Comparison of ENCODE assay signal across 21 cellular contexts in genomic region chr5:6452622-6453504, GRCh38. TPM values are rescaled to one million over a fixed set of nuclear protein-coding genes. Genes with fewer than 3 reads are reported as not detected.
DNase-seq lines count a peak whose midpoint lies in the region; ATAC-seq, FAIRE-seq and TF ChIP-seq lines count a peak whose summit lies in the region.
"Had no signal": no experiment of that assay in that cellular context is flagged by ENCODE, and none has a peak within 500 bp of the region (broad histone marks: within the 10 kb centered on the region; RNA-seq: fewer than 3 reads in every experiment).

No MANE protein-coding gene starts in this region.

- H3K36me3 ChIP-seq in ascending aorta = no peaks in the 10 kb centered on the region
- H3K36me3 ChIP-seq in neural cell (ENCODE audit: insufficient read depth, low read length) = no peaks in the 10 kb centered on the region

- H2AFZ ChIP-seq in neural cell (ENCODE audit: low read depth, low read length) = no peak overlapping the region
- H2AFZ ChIP-seq: parathyroid adenoma had no signal

- H3K9me3 ChIP-seq in ascending aorta (no peaks in the 10 kb centered on the region), neural cell (ENCODE audit: low read length) (no peaks in the 10 kb centered on the region)

- H3K36me3 Mint-ChIP-seq in activated CD8-positive, alpha-beta T cell treated with anti-CD3 and anti-CD28 coated beads for 36 hours (ENCODE audit: low read depth) = no peaks in the 10 kb centered on the region
- H3K36me3 Mint-ChIP-seq: activated CD8-positive, alpha-beta memory T cell treated with anti-CD3 and anti-CD28 coated beads, Interleukin-2, amount 10 ng/mL, durations not matched to agents 7 days and 5 days had no signal

- peak; percentile 5 for DNase-seq in DMS79 (lab: John Stamatoyannopoulos, UW)
- DNase-seq in NCI-H187 treated with DMSO at 0.1 percent for 48 hours (lab: John Stamatoyannopoulos, UW) = peak; percentile 52
- DNase-seq in ascending aorta (ENCODE audit: low spot score in 2 of 2) = no peak
- DNase-seq in activated CD8-positive, alpha-beta T cell treated with anti-CD3 and anti-CD28 coated beads for 36 hours = no peak
- DNase-seq in HTR-8/SVneo (ENCODE audit: insufficient read length, low spot score) = no peak
- no peak for DNase-seq in NCI-H226
- no peak for DNase-seq in GM12892 (ENCODE audit: insufficient read length)
- DNase-seq: activated CD4-positive, alpha-beta T cell treated with anti-CD3 and anti-CD28 coated beads for 1 hour; activated CD8-positive, alpha-beta memory T cell treated with anti-CD3 and anti-CD28 coated beads, Interleukin-2, amount 10 ng/mL, durations not matched to agents 7 days and 5 days; effector CD8-positive, alpha-beta T cell; IMR-90; mammary epithelial cell; NCI-H446; small intestine; stimulated activated CD4-positive, alpha-beta T cell treated with anti-CD3 and anti-CD28 coated beads, Interleukin-4, amount 100 ng/mL, for 24 hours had no signal

- no peak overlapping the region for H3K9ac ChIP-seq in neural cell (ENCODE audit: low read length)
- H3K9ac ChIP-seq: parathyroid adenoma had no signal

- H3K9me3 Mint-ChIP-seq in activated CD8-positive, alpha-beta T cell treated with anti-CD3 and anti-CD28 coated beads for 36 hours = no peaks in the 10 kb centered on the region
- H3K9me3 Mint-ChIP-seq: activated T-helper 17 cell treated with anti-CD3 and anti-CD28 coated beads, Interleukin-2, amount 50 U/mL, for 72 hours had no signal

- H3K27ac Mint-ChIP-seq in activated CD8-positive, alpha-beta T cell treated with anti-CD3 and anti-CD28 coated beads for 36 hours = no peak overlapping the region
- H3K27ac Mint-ChIP-seq: activated CD8-positive, alpha-beta memory T cell treated with anti-CD3 and anti-CD28 coated beads, Interleukin-2, amount 10 ng/mL, durations not matched to agents 7 days and 5 days; activated T-helper 17 cell treated with anti-CD3 and anti-CD28 coated beads, Interleukin-2, amount 50 U/mL, for 72 hours had no signal

- H4K20me1 ChIP-seq in neural cell (ENCODE audit: insufficient read depth) = peaks cover 5% of the 10 kb centered on the region

- H3K4me3 ChIP-seq in ascending aorta = peak overlapping the region in 1 of 2 donors; percentile 14
- peak overlapping the region; percentile 47 for H3K4me3 ChIP-seq in neural cell (ENCODE audit: low read length)

- H3K9me2 ChIP-seq in neural cell (ENCODE audit: insufficient read depth, low read length) = no peaks in the 10 kb centered on the region

- peak overlapping the region; percentile 65 for H3K4me2 ChIP-seq in neural cell (ENCODE audit: low read length)

- peak overlapping the region; percentile 50 to 71 for H3K27ac ChIP-seq in ascending aorta
- H3K27ac ChIP-seq in neural cell (ENCODE audit: low read length) = no peak overlapping the region
- H3K27ac ChIP-seq: parathyroid adenoma had no signal

- H3K4me3 Mint-ChIP-seq in activated CD8-positive, alpha-beta T cell treated with anti-CD3 and anti-CD28 coated beads for 36 hours = no peak overlapping the region
- H3K4me3 Mint-ChIP-seq: activated CD8-positive, alpha-beta memory T cell treated with anti-CD3 and anti-CD28 coated beads, Interleukin-2, amount 10 ng/mL, durations not matched to agents 7 days and 5 days; activated T-helper 17 cell treated with anti-CD3 and anti-CD28 coated beads, Interleukin-2, amount 50 U/mL, for 72 hours had no signal

- peaks cover 26% of the 10 kb centered on the region for H3K79me2 ChIP-seq in neural cell (replicated peaks; ENCODE audit: insufficient read depth, low read length)
- H3K79me2 ChIP-seq: parathyroid adenoma had no signal

- no peak for TF ChIP-seq RAD21 in neural cell (conservative IDR thresholded peaks at IDR 0.05)

- no peaks in the 10 kb centered on the region for H3F3A ChIP-seq in neural cell (ENCODE audit: insufficient read depth, low read length, poor library complexity, severe bottlenecking)

- peaks cover 60% of the 10 kb centered on the region for H3K27me3 Mint-ChIP-seq in activated CD8-positive, alpha-beta T cell treated with anti-CD3 and anti-CD28 coated beads for 36 hours

- H3K27me3 ChIP-seq in ascending aorta = no peaks in the 10 kb centered on the region
- H3K27me3 ChIP-seq in neural cell (ENCODE audit: insufficient read depth, low read depth, low read length) = peaks cover 4% of the 10 kb centered on the region

- POLR2A ChIA-PET in activated CD8-positive, alpha-beta T cell treated with anti-CD3 and anti-CD28 coated beads for 36 hours (lab: Charles Lee) = no interaction called here

- CTCF ChIA-PET in activated CD8-positive, alpha-beta T cell treated with anti-CD3 and anti-CD28 coated beads for 36 hours (lab: Charles Lee) = interaction anchor here (1.5 kb wide), 1 partner anchor 8 kb away, joined by 3 read pairs; no protein-coding TSS in a partner anchor

- intact Hi-C loops in ascending aorta (cut with DNase I) = loop anchor here (5.0 to 10.0 kb wide), 4 partner anchors 179 to 1028 kb away; partner anchors contain the start of genes ADCY2, ICE1, NSUN2 and SRD5A1
- intact Hi-C loops in activated CD8-positive, alpha-beta T cell treated with anti-CD3 and anti-CD28 coated beads for 36 hours (cut with micrococcal nuclease) = no loop called here

- no peak for TF ChIP-seq POLR2A in GM12892 (IDR thresholded peaks at IDR 0.05; ENCODE audit: low read depth, low read length)

- no peak for TF ChIP-seq EP300 in neural cell (conservative IDR thresholded peaks at IDR 0.05; ENCODE audit: poor library complexity, severe bottlenecking)

- peaks cover 9% of the 10 kb centered on the region for H3K4me1 Mint-ChIP-seq in activated CD8-positive, alpha-beta T cell treated with anti-CD3 and anti-CD28 coated beads for 36 hours (ENCODE audit: low read depth)

- no peak for FAIRE-seq in HTR-8/SVneo (lab: Jason Lieb, UNC)
- FAIRE-seq in GM12892 (lab: Jason Lieb, UNC) = no peak
- FAIRE-seq: GM19239, H54, small intestine had no signal

- no peak for ATAC-seq in activated CD8-positive, alpha-beta T cell treated with anti-CD3 and anti-CD28 coated beads for 36 hours
- ATAC-seq: activated CD8-positive, alpha-beta memory T cell treated with anti-CD3 and anti-CD28 coated beads, Interleukin-2, amount 10 ng/mL, durations not matched to agents 7 days and 5 days; activated T-helper 17 cell treated with anti-CD3 and anti-CD28 coated beads, Interleukin-2, amount 50 U/mL, for 72 hours; Panc1 had no signal

- H3K4me1 ChIP-seq in ascending aorta = peaks cover 0 to 26% of the 10 kb centered on the region in 2 donors
- H3K4me1 ChIP-seq: parathyroid adenoma had no signal

- TF ChIP-seq CTCF in ascending aorta (IDR thresholded peaks at IDR 0.05) = no peak
- no peak for TF ChIP-seq CTCF in neural cell (IDR thresholded peaks at IDR 0.05; ENCODE audit: poor library complexity, severe bottlenecking)
- no peak for TF ChIP-seq CTCF in activated CD8-positive, alpha-beta T cell treated with anti-CD3 and anti-CD28 coated beads for 36 hours (IDR thresholded peaks at IDR 0.05)

TF ChIP-seq in neural cell, 6 proteins besides CTCF, POLR2A, EP300 and RAD21:
- TF ChIP-seq REST (IDR thresholded peaks at IDR 0.05; ENCODE audit: borderline replicate concordance) (no peak), SMC3 (conservative IDR thresholded peaks at IDR 0.05; ENCODE audit: poor library complexity) (no peak), EZH2 (IDR thresholded peaks at IDR 0.05; ENCODE audit: borderline replicate concordance, insufficient read depth, low read length, poor library complexity, severe bottlenecking) (no peak), TAF1 (IDR thresholded peaks at IDR 0.05; ENCODE audit: low read depth) (no peak)

RNA-seq across cellular contexts. Expression of gene UBE2QL1, which starts 4.2 kb away (rescaled TPM):
- 0.85 TPM for total RNA-seq in ascending aorta
- 12.9 and 13.8 TPM in 2 replicates for polyA plus RNA-seq in neural cell
- polyA minus RNA-seq in neural cell = 14.9 and 15.6 TPM in 2 replicates
- total RNA-seq in activated CD8-positive, alpha-beta T cell treated with anti-CD3 and anti-CD28 coated beads for 36 hours = not detected
- polyA plus RNA-seq in GM12892 (2012; ENCODE audit: missing spikeins) = 0.15 TPM
- total RNA-seq: activated T-helper 17 cell treated with anti-CD3 and anti-CD28 coated beads, Interleukin-2, amount 50 U/mL, for 72 hours; IMR-90 had no signal
- polyA plus RNA-seq: IMR-90 had no signal

Comparison
In these comparisons a context has a peak if more than half of its experiments do, and no peak if none do; other contexts are left out.
1. DNase-seq: peak in DMS79 (single experiment) and NCI-H187 treated with DMSO at 0.1 percent for 48 hours (single experiment); none in ascending aorta (0 of 2), activated CD8-positive, alpha-beta T cell treated with anti-CD3 and anti-CD28 coated beads for 36 hours (single experiment), HTR-8/SVneo (single experiment), NCI-H226 (single experiment) and GM12892 (single experiment).